7 cellular contexts compared by ENCODE assay signal in genomic region chr11:35082322-35083180, GRCh38. TPM values are rescaled to one million over a fixed set of nuclear protein-coding genes. Genes with fewer than 3 reads are reported as not detected.
DNase-seq lines count a peak whose midpoint lies in the region; ATAC-seq and TF ChIP-seq lines count a peak whose summit lies in the region.

No MANE protein-coding gene starts in this region.

- BruUV-seq in PC-3 (replicated peaks; lab: Mats Ljungman, UMichigan) = no TSS peak

- no peak overlapping the region for H3K4me3 ChIP-seq in PC-3 (ENCODE audit: low read length)

- no peaks in the 10 kb centered on the region for H3K36me3 ChIP-seq in PC-3 (ENCODE audit: low read depth, low read length)

- H3K9ac ChIP-seq in PC-3 (ENCODE audit: low read length) = peak overlapping the region; percentile 15; the same call in 1 of the 2 replicates

- peaks cover 48% of the 10 kb centered on the region for H3K4me1 ChIP-seq in PC-3 (ENCODE audit: insufficient read depth, low read length)

- no peaks in the 10 kb centered on the region for H3K79me2 ChIP-seq in PC-3 (ENCODE audit: low read length)

- H4K20me1 ChIP-seq in PC-3 (ENCODE audit: low read length) = no peaks in the 10 kb centered on the region

- DNase-seq in PC-3 (peak; percentile 80), germinal center (ENCODE audit: low spot score) (peak; percentile 83), sciatic nerve (ENCODE audit: low spot score) (peak; percentile 69), cerebellar nuclear complex (lab: John Stamatoyannopoulos, UW) (no peak)

- H3F3A ChIP-seq in PC-3 (ENCODE audit: low read length, unreplicated experiment) = peaks cover 4% of the 10 kb centered on the region

- peak overlapping the region; percentile 69 for H2AFZ ChIP-seq in PC-3 (ENCODE audit: low read length)

- H3K4me2 ChIP-seq in PC-3 (ENCODE audit: low read length) = peak overlapping the region; percentile 61

- peak; percentile 82 for ATAC-seq in GM18867 (IDR thresholded peaks at IDR 0.05; ENCODE audit: unreplicated experiment)
- peak; percentile 59 for ATAC-seq in HG02970 (IDR thresholded peaks at IDR 0.05; ENCODE audit: low FRiP score, unreplicated experiment)
- ATAC-seq in PC-3 = peak; percentile 79
- peak; percentile 75 for ATAC-seq in activated T-helper 17 cell treated with anti-CD3 and anti-CD28 coated beads, Interleukin-2, amount 50 U/mL, for 72 hours (replicated peaks)
- peak; percentile 87 for ATAC-seq in sciatic nerve

- peak overlapping the region; percentile 91 for H3K27ac Mint-ChIP-seq in activated T-helper 17 cell treated with anti-CD3 and anti-CD28 coated beads, Interleukin-2, amount 50 U/mL, for 72 hours

- H3K9me3 ChIP-seq in PC-3 (ENCODE audit: low read length) = no peaks in the 10 kb centered on the region

- no peaks in the 10 kb centered on the region for H3K36me3 Mint-ChIP-seq in activated T-helper 17 cell treated with anti-CD3 and anti-CD28 coated beads, Interleukin-2, amount 50 U/mL, for 72 hours (ENCODE audit: low read depth)

- no peaks in the 10 kb centered on the region for H3K27me3 ChIP-seq in PC-3 (ENCODE audit: low read length)

- intact Hi-C loops in PC-3 (cut with micrococcal nuclease) (no loop called here), sciatic nerve (cut with DNase I) (no loop called here)

- CTCF ChIA-PET in PC-3 (lab: Charles Lee) = interaction anchor here (0.6 kb wide), 1 partner anchor 376 kb away, joined by 3 read pairs; no protein-coding TSS in a partner anchor

- H3K9me2 ChIP-seq in PC-3 (replicated peaks; ENCODE audit: low read length) = no peaks in the 10 kb centered on the region

- peak overlapping the region; percentile 82 for H3K4me3 Mint-ChIP-seq in activated T-helper 17 cell treated with anti-CD3 and anti-CD28 coated beads, Interleukin-2, amount 50 U/mL, for 72 hours

- POLR2A ChIA-PET in PC-3 (lab: Charles Lee; ENCODE audit: unreplicated experiment) = no interaction called here

- peak overlapping the region; percentile 70 for H3K27ac ChIP-seq in PC-3 (ENCODE audit: low read length)

- no peaks in the 10 kb centered on the region for H3K27me3 Mint-ChIP-seq in activated T-helper 17 cell treated with anti-CD3 and anti-CD28 coated beads, Interleukin-2, amount 50 U/mL, for 72 hours

- peaks cover 5% of the 10 kb centered on the region for H3K9me3 Mint-ChIP-seq in activated T-helper 17 cell treated with anti-CD3 and anti-CD28 coated beads, Interleukin-2, amount 50 U/mL, for 72 hours

- peaks cover 58% of the 10 kb centered on the region for H3K4me1 Mint-ChIP-seq in activated T-helper 17 cell treated with anti-CD3 and anti-CD28 coated beads, Interleukin-2, amount 50 U/mL, for 72 hours

- no peak for TF ChIP-seq CTCF in PC-3 (conservative IDR thresholded peaks at IDR 0.05; ENCODE audit: low read depth, low read length)

RNA-seq across cellular contexts. Expression of gene CD44, which starts 56.4 kb away (rescaled TPM):
- total RNA-seq in PC-3 (2014; rRNA removed) = 181 and 241 TPM in 2 replicates
- 100 to 1,000 TPM; 408 to 664 TPM for total RNA-seq in activated T-helper 17 cell treated with anti-CD3 and anti-CD28 coated beads, Interleukin-2, amount 50 U/mL, for 72 hours
- total RNA-seq in sciatic nerve = 188 TPM

Comparison
In these comparisons a context has a peak if more than half of its experiments do, and no peak if none do; other contexts are left out.
1. DNase-seq: peak in PC-3 (single experiment), germinal center (single experiment) and sciatic nerve (single experiment); none in cerebellar nuclear complex (0 of 2).
2. Peak in every context shown above with its lines, with median percentiles within 50 percentile points of each other: ATAC-seq.